1 cellular context compared by ENCODE assay signal in the genomic region with DNA sequence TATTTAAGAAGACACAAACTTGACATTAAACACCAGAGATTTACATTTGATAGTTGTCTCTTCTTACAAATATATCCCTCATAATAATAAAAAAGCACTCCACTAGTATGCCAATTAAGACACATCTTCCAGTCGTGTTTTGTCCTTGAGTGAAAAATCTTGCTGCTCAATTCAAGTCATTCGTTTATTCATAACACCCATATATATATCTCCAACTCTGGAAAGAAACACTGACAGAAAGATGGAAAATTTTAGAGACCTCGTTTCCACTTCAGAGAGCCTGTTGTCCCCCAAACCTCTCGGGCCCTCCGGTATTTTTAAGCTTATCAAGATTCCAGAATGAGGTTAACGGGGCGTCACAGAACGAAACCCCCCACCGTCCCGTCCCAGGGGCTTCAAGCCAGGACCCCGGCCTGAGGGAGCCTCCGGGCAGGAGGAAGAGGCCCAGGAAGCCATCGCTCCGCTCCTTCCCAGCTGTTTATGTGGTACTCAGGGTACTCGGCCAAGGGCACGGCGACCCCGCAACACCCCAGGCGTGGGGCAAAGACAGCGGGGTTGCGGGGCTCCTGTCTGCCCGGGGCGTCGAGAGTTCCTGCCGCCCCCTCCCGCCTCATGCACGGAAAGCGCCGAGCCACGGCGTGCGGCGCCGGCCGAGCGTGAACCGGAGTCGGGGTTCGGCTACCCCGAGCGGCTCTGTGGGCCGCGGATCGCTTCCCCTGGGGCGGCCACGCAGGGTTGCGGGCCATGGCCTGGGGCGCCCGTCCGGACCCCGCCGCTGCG.
TF ChIP-seq lines count a peak whose summit lies in the region.

No MANE protein-coding gene starts in this region.

TF ChIP-seq in HepG2, 621 proteins besides CTCF, POLR2A, EP300 and RAD21 (continued from another document and continues in another):
- TF ChIP-seq SAP130 (CRISPR knock-in tag; IDR thresholded peaks at IDR 0.05; ENCODE audit: low read depth) (peak; percentile 7; the same call in 1 of the 2 replicates), MYNN (CRISPR knock-in tag; IDR thresholded peaks at IDR 0.05; ENCODE audit: low read depth) (no peak), ZNF891 (CRISPR knock-in tag; IDR thresholded peaks at IDR 0.05) (0 out of 2 replicates have a peak, but pooled peaks have one; percentile 21), CBX2 (IDR thresholded peaks at IDR 0.05; ENCODE audit: low read depth, low read length) (0 out of 2 replicates have a peak, but pooled peaks have one; percentile 93), CBX2 (CRISPR knock-in tag; IDR thresholded peaks at IDR 0.05; ENCODE audit: low read depth) (no peak), RXRA (CRISPR knock-in tag; IDR thresholded peaks at IDR 0.05) (peak; percentile 37), ZNF263 (CRISPR knock-in tag; IDR thresholded peaks at IDR 0.05) (peak; percentile 6; the same call in 1 of the 2 replicates), HNRNPLL (IDR thresholded peaks at IDR 0.05; ENCODE audit: low read depth, low read length, poor library complexity, severe bottlenecking) (peak; percentile 21), ARHGAP35 (CRISPR knock-in tag; IDR thresholded peaks at IDR 0.05; ENCODE audit: borderline replicate concordance) (0 out of 2 replicates have a peak, but pooled peaks have one; percentile 25), ZNF563 (CRISPR knock-in tag; IDR thresholded peaks at IDR 0.05) (peak; percentile 80; the same call in 1 of the 2 replicates), PITX1 (CRISPR knock-in tag; IDR thresholded peaks at IDR 0.05) (no peak), SP140L (CRISPR knock-in tag; IDR thresholded peaks at IDR 0.05; ENCODE audit: borderline replicate concordance) (0 out of 2 replicates have a peak, but pooled peaks have one; percentile 58), POGZ (CRISPR knock-in tag; IDR thresholded peaks at IDR 0.05) (0 out of 2 replicates have a peak, but pooled peaks have one; percentile 38), MED13 (CRISPR knock-in tag; IDR thresholded peaks at IDR 0.05) (peak; percentile 70; the same call in 1 of the 2 replicates), NR1H2 (CRISPR knock-in tag; IDR thresholded peaks at IDR 0.05; ENCODE audit: borderline replicate concordance, low read depth) (no peak), MIER2 (CRISPR knock-in tag; IDR thresholded peaks at IDR 0.05) (no peak), ZNF501 (CRISPR knock-in tag; IDR thresholded peaks at IDR 0.05) (0 out of 2 replicates have a peak, but pooled peaks have one; percentile 40), NR2F2 (IDR thresholded peaks at IDR 0.05; ENCODE audit: borderline replicate concordance, low read depth) (no peak), ZNF230 (CRISPR knock-in tag; IDR thresholded peaks at IDR 0.05) (0 out of 2 replicates have a peak, but pooled peaks have one; percentile 39), HDAC2 (CRISPR knock-in tag; IDR thresholded peaks at IDR 0.05) (no peak), ZNF746 (CRISPR knock-in tag; IDR thresholded peaks at IDR 0.05) (no peak), ZMAT3 (CRISPR knock-in tag; conservative IDR thresholded peaks at IDR 0.05) (0 out of 2 replicates have a peak, but pooled peaks have one; percentile 63)
- TF ChIP-seq, protein P1, sequence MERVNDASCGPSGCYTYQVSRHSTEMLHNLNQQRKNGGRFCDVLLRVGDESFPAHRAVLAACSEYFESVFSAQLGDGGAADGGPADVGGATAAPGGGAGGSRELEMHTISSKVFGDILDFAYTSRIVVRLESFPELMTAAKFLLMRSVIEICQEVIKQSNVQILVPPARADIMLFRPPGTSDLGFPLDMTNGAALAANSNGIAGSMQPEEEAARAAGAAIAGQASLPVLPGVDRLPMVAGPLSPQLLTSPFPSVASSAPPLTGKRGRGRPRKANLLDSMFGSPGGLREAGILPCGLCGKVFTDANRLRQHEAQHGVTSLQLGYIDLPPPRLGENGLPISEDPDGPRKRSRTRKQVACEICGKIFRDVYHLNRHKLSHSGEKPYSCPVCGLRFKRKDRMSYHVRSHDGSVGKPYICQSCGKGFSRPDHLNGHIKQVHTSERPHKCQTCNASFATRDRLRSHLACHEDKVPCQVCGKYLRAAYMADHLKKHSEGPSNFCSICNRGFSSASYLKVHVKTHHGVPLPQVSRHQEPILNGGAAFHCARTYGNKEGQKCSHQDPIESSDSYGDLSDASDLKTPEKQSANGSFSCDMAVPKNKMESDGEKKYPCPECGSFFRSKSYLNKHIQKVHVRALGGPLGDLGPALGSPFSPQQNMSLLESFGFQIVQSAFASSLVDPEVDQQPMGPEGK (CRISPR knock-in tag; IDR thresholded peaks at IDR 0.05), result 0 out of 2 replicates have a peak, but pooled peaks have one; percentile 52
- TF ChIP-seq, protein P2, sequence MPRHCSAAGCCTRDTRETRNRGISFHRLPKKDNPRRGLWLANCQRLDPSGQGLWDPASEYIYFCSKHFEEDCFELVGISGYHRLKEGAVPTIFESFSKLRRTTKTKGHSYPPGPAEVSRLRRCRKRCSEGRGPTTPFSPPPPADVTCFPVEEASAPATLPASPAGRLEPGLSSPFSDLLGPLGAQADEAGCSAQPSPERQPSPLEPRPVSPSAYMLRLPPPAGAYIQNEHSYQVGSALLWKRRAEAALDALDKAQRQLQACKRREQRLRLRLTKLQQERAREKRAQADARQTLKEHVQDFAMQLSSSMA (CRISPR knock-in tag; IDR thresholded peaks at IDR 0.05), result 0 out of 2 replicates have a peak, but pooled peaks have one; percentile 6
- TF ChIP-seq, protein P3, sequence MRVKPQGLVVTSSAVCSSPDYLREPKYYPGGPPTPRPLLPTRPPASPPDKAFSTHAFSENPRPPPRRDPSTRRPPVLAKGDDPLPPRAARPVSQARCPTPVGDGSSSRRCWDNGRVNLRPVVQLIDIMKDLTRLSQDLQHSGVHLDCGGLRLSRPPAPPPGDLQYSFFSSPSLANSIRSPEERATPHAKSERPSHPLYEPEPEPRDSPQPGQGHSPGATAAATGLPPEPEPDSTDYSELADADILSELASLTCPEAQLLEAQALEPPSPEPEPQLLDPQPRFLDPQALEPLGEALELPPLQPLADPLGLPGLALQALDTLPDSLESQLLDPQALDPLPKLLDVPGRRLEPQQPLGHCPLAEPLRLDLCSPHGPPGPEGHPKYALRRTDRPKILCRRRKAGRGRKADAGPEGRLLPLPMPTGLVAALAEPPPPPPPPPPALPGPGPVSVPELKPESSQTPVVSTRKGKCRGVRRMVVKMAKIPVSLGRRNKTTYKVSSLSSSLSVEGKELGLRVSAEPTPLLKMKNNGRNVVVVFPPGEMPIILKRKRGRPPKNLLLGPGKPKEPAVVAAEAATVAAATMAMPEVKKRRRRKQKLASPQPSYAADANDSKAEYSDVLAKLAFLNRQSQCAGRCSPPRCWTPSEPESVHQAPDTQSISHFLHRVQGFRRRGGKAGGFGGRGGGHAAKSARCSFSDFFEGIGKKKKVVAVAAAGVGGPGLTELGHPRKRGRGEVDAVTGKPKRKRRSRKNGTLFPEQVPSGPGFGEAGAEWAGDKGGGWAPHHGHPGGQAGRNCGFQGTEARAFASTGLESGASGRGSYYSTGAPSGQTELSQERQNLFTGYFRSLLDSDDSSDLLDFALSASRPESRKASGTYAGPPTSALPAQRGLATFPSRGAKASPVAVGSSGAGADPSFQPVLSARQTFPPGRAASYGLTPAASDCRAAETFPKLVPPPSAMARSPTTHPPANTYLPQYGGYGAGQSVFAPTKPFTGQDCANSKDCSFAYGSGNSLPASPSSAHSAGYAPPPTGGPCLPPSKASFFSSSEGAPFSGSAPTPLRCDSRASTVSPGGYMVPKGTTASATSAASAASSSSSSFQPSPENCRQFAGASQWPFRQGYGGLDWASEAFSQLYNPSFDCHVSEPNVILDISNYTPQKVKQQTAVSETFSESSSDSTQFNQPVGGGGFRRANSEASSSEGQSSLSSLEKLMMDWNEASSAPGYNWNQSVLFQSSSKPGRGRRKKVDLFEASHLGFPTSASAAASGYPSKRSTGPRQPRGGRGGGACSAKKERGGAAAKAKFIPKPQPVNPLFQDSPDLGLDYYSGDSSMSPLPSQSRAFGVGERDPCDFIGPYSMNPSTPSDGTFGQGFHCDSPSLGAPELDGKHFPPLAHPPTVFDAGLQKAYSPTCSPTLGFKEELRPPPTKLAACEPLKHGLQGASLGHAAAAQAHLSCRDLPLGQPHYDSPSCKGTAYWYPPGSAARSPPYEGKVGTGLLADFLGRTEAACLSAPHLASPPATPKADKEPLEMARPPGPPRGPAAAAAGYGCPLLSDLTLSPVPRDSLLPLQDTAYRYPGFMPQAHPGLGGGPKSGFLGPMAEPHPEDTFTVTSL (CRISPR knock-in tag; IDR thresholded peaks at IDR 0.05; ENCODE audit: borderline replicate concordance), result no peak
- TF ChIP-seq, protein P4, sequence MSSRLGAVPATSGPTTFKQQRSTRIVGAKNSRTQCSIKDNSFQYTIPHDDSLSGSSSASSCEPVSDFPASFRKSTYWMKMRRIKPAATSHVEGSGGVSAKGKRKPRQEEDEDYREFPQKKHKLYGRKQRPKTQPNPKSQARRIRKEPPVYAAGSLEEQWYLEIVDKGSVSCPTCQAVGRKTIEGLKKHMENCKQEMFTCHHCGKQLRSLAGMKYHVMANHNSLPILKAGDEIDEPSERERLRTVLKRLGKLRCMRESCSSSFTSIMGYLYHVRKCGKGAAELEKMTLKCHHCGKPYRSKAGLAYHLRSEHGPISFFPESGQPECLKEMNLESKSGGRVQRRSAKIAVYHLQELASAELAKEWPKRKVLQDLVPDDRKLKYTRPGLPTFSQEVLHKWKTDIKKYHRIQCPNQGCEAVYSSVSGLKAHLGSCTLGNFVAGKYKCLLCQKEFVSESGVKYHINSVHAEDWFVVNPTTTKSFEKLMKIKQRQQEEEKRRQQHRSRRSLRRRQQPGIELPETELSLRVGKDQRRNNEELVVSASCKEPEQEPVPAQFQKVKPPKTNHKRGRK (CRISPR knock-in tag; IDR thresholded peaks at IDR 0.05), result no peak
- TF ChIP-seq, protein P5, sequence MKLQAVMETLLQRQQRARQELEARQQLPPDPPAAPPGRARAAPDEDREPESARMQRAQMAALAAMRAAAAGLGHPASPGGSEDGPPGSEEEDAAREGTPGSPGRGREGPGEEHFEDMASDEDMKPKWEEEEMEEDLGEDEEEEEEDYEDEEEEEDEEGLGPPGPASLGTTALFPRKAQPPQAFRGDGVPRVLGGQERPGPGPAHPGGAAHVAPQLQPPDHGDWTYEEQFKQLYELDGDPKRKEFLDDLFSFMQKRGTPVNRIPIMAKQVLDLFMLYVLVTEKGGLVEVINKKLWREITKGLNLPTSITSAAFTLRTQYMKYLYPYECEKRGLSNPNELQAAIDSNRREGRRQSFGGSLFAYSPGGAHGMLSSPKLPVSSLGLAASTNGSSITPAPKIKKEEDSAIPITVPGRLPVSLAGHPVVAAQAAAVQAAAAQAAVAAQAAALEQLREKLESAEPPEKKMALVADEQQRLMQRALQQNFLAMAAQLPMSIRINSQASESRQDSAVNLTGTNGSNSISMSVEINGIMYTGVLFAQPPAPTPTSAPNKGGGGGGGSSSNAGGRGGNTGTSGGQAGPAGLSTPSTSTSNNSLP (IDR thresholded peaks at IDR 0.05; ENCODE audit: low read depth, low read length), result no peak
- TF ChIP-seq, protein P6, sequence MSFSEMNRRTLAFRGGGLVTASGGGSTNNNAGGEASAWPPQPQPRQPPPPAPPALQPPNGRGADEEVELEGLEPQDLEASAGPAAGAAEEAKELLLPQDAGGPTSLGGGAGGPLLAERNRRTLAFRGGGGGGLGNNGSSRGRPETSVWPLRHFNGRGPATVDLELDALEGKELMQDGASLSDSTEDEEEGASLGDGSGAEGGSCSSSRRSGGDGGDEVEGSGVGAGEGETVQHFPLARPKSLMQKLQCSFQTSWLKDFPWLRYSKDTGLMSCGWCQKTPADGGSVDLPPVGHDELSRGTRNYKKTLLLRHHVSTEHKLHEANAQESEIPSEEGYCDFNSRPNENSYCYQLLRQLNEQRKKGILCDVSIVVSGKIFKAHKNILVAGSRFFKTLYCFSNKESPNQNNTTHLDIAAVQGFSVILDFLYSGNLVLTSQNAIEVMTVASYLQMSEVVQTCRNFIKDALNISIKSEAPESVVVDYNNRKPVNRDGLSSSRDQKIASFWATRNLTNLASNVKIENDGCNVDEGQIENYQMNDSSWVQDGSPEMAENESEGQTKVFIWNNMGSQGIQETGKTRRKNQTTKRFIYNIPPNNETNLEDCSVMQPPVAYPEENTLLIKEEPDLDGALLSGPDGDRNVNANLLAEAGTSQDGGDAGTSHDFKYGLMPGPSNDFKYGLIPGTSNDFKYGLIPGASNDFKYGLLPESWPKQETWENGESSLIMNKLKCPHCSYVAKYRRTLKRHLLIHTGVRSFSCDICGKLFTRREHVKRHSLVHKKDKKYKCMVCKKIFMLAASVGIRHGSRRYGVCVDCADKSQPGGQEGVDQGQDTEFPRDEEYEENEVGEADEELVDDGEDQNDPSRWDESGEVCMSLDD (CRISPR knock-in tag; IDR thresholded peaks at IDR 0.05; ENCODE audit: borderline replicate concordance), result peak; percentile 87
- TF ChIP-seq, protein P7, sequence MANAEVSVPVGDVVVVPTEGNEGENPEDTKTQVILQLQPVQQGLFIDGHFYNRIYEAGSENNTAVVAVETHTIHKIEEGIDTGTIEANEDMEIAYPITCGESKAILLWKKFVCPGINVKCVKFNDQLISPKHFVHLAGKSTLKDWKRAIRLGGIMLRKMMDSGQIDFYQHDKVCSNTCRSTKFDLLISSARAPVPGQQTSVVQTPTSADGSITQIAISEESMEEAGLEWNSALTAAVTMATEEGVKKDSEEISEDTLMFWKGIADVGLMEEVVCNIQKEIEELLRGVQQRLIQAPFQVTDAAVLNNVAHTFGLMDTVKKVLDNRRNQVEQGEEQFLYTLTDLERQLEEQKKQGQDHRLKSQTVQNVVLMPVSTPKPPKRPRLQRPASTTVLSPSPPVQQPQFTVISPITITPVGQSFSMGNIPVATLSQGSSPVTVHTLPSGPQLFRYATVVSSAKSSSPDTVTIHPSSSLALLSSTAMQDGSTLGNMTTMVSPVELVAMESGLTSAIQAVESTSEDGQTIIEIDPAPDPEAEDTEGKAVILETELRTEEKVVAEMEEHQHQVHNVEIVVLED (CRISPR knock-in tag; IDR thresholded peaks at IDR 0.05; ENCODE audit: borderline replicate concordance), result 0 out of 2 replicates have a peak, but pooled peaks have one; percentile 36
- TF ChIP-seq, protein P8, sequence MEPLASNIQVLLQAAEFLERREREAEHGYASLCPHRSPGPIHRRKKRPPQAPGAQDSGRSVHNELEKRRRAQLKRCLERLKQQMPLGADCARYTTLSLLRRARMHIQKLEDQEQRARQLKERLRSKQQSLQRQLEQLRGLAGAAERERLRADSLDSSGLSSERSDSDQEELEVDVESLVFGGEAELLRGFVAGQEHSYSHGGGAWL (CRISPR knock-in tag; IDR thresholded peaks at IDR 0.05), result peak; percentile 40
- TF ChIP-seq, protein P9, sequence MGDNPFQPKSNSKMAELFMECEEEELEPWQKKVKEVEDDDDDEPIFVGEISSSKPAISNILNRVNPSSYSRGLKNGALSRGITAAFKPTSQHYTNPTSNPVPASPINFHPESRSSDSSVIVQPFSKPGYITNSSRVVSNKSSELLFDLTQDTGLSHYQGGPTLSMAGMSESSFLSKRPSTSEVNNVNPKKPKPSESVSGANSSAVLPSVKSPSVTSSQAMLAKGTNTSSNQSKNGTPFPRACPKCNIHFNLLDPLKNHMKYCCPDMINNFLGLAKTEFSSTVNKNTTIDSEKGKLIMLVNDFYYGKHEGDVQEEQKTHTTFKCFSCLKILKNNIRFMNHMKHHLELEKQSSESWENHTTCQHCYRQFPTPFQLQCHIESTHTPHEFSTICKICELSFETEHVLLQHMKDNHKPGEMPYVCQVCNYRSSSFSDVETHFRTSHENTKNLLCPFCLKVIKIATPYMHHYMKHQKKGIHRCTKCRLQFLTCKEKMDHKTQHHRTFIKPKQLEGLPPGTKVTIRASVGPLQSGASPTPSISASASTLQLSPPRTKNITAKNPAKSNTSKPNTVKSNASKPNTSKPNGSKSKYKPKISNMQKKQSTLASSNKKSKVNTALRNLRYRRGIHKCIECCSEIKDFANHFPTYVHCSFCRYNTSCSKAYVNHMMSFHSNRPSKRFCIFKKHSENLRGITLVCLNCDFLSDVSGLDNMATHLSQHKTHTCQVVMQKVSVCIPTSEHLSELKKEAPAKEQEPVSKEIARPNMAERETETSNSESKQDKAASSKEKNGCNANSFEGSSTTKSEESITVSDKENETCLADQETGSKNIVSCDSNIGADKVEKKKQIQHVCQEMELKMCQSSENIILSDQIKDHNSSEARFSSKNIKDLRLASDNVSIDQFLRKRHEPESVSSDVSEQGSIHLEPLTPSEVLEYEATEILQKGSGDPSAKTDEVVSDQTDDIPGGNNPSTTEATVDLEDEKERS (CRISPR knock-in tag; IDR thresholded peaks at IDR 0.05), result 0 out of 2 replicates have a peak, but pooled peaks have one; percentile 62
